In genomic region chr4:102301167-102301566, GRCh38 we compare ENCODE assay signal across 16 cellular contexts. TPM values are rescaled to one million over a fixed set of nuclear protein-coding genes. Genes with fewer than 3 reads are reported as not detected.
DNase-seq lines count a peak whose midpoint lies in the region; ATAC-seq lines count a peak whose summit lies in the region.
"Had no signal": no experiment of that assay in that cellular context is flagged by ENCODE, and none has a peak within 500 bp of the region (broad histone marks: within the 10 kb centered on the region; RNA-seq: fewer than 3 reads in every experiment).

No MANE protein-coding gene starts in this region.

- no peak overlapping the region for H3K4me3 Mint-ChIP-seq in T-helper 17 cell
- H3K4me3 Mint-ChIP-seq in stimulated activated memory B cell treated with anti-CD40 and anti-IgM and Interleukin-4, amounts not matched to agents 10 μg/mL and 1 μg/mL and 100 μg/mL, for 72 hours = no peak overlapping the region
- H3K4me3 Mint-ChIP-seq in effector memory CD8-positive, alpha-beta T cell = no peak overlapping the region

- no peaks in the 10 kb centered on the region for H3K9me3 Mint-ChIP-seq in stimulated activated memory B cell treated with anti-CD40 and anti-IgM and Interleukin-4, amounts not matched to agents 10 μg/mL and 1 μg/mL and 100 μg/mL, for 72 hours
- no peaks in the 10 kb centered on the region for H3K9me3 Mint-ChIP-seq in effector memory CD8-positive, alpha-beta T cell

- intact Hi-C loops in posterior cingulate gyrus (cut with DNase I) = no loop called here

- ATAC-seq in GM21360 (IDR thresholded peaks at IDR 0.05; ENCODE audit: unreplicated experiment) = peak; percentile 45
- ATAC-seq in HG02884 (IDR thresholded peaks at IDR 0.05; ENCODE audit: unreplicated experiment) = peak; percentile 30
- ATAC-seq in T-helper 17 cell = no peak
- ATAC-seq in stimulated activated memory B cell treated with anti-CD40 and anti-IgM and Interleukin-4, amounts not matched to agents 10 μg/mL and 1 μg/mL and 100 μg/mL, for 72 hours = peak; percentile 45
- no peak for ATAC-seq in effector memory CD8-positive, alpha-beta T cell (replicated peaks)
- ATAC-seq: A549 had no signal

- peak overlapping the region; percentile 67 for H3K27ac Mint-ChIP-seq in T-helper 17 cell
- H3K27ac Mint-ChIP-seq in stimulated activated memory B cell treated with anti-CD40 and anti-IgM and Interleukin-4, amounts not matched to agents 10 μg/mL and 1 μg/mL and 100 μg/mL, for 72 hours = no peak overlapping the region
- H3K27ac Mint-ChIP-seq in effector memory CD8-positive, alpha-beta T cell = no peak overlapping the region
- H3K27ac Mint-ChIP-seq: IgD-negative memory B cell had no signal

- peaks cover 9% of the 10 kb centered on the region for H3K4me1 Mint-ChIP-seq in T-helper 17 cell
- peaks cover 20% of the 10 kb centered on the region for H3K4me1 Mint-ChIP-seq in stimulated activated memory B cell treated with anti-CD40 and anti-IgM and Interleukin-4, amounts not matched to agents 10 μg/mL and 1 μg/mL and 100 μg/mL, for 72 hours
- H3K4me1 Mint-ChIP-seq in effector memory CD8-positive, alpha-beta T cell (ENCODE audit: low read depth in 2 of 2) = no peaks in the 10 kb centered on the region

- H3K9me3 ChIP-seq in T-helper 17 cell (ENCODE audit: control insufficient read depth, low read length, poor library complexity, severe bottlenecking) = no peaks in the 10 kb centered on the region
- H3K9me3 ChIP-seq: A549, BE2C had no signal

- no peak for DNase-seq in T-helper 17 cell
- no peak for DNase-seq in NCI-H2107 treated with DMSO at 0.1 percent for 48 hours (lab: John Stamatoyannopoulos, UW; ENCODE audit: unreplicated experiment)
- DNase-seq in posterior cingulate gyrus = no peak
- no peak for DNase-seq in effector memory CD8-positive, alpha-beta T cell
- DNase-seq: BE2C, DMS79, Kasumi-1, NCI-H1694, NCI-H2081, NCI-H2171 treated with DMSO at 0.1 percent for 48 hours, Right ventricle myocardium superior had no signal

- peaks cover 16% of the 10 kb centered on the region for H3K36me3 Mint-ChIP-seq in T-helper 17 cell (ENCODE audit: low read depth)
- H3K36me3 Mint-ChIP-seq in stimulated activated memory B cell treated with anti-CD40 and anti-IgM and Interleukin-4, amounts not matched to agents 10 μg/mL and 1 μg/mL and 100 μg/mL, for 72 hours = peaks cover 51% of the 10 kb centered on the region
- H3K36me3 Mint-ChIP-seq in effector memory CD8-positive, alpha-beta T cell (ENCODE audit: insufficient read depth) = peaks cover 7% of the 10 kb centered on the region

- H3K27me3 Mint-ChIP-seq in T-helper 17 cell = no peaks in the 10 kb centered on the region
- no peaks in the 10 kb centered on the region for H3K27me3 Mint-ChIP-seq in stimulated activated memory B cell treated with anti-CD40 and anti-IgM and Interleukin-4, amounts not matched to agents 10 μg/mL and 1 μg/mL and 100 μg/mL, for 72 hours
- H3K27me3 Mint-ChIP-seq in effector memory CD8-positive, alpha-beta T cell = no peaks in the 10 kb centered on the region
- H3K27me3 Mint-ChIP-seq: IgD-negative memory B cell had no signal

RNA-seq across cellular contexts. Expression of gene SLC39A8, which starts 44.1 kb away (rescaled TPM):
- 10 to 100 TPM; 31.1 to 33.7 TPM for total RNA-seq in T-helper 17 cell

Comparison
In these comparisons a context has a peak if more than half of its experiments do, and no peak if none do; other contexts are left out.
1. ATAC-seq: peak in GM21360 (single experiment), HG02884 (single experiment) and stimulated activated memory B cell treated with anti-CD40 and anti-IgM and Interleukin-4, amounts not matched to agents 10 μg/mL and 1 μg/mL and 100 μg/mL, for 72 hours (single experiment); none in T-helper 17 cell (single experiment) and effector memory CD8-positive, alpha-beta T cell (single experiment).